In the genomic region with DNA sequence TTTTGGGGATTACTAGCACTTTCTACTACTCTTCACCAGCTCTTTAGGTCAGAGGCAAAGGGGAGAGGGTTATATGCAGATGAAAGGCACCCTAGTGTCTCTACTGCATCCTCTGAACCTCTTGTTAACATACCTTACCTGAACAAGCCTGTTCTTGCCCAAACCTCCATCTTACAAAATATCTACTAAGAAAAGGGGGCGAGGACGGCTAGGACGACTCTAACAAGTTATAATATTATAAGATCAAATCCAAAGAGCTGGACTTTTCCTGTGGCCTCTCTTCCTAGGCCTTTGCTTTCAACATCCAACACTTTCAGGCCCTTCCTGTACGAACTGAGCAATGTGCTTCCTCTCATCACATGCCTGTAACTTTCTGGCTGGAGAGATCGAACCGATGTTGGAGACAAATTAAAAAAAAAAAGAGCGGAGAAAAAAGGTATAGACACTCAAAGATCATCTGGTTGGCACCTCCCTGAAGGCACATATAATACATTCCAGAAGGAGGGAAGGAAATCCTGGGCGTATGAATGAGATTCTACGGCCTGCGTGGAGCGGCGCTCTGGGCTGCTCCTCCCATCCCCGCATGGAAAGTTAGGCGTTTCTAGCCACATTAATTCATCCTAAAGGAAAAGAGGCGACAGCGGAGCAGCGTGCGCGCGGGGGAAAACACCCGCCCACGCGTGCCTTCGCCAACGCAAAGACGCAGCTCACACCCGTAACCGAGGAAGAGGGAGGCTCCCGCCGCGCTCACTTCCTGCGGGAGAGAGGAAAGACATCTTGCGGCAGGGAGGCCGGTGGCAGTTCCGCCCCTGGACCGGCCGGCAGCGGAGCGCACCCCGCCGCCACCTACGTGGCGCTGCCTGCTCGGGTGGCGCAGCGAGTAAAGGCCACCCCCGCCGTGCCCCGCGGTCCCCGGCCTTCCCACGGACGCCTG, we compare ENCODE assay signal across 9 cellular contexts. TPM values are rescaled to one million over a fixed set of nuclear protein-coding genes. Genes with fewer than 3 reads are reported as not detected.
A peak's percentile ranks its signal among the peaks of the same experiment; 100 is the strongest.
DNase-seq lines count a peak whose midpoint lies in the region; ATAC-seq lines count a peak whose summit lies in the region.
"Had no signal": no experiment of that assay in that cellular context is flagged by ENCODE, and none has a peak within 500 bp of the region (broad histone marks: within the 10 kb centered on the region; RNA-seq: fewer than 3 reads in every experiment).

No MANE protein-coding gene starts in this region.

- peak; percentile 52 for ATAC-seq in stimulated activated naive CD8-positive, alpha-beta T cell treated with anti-CD3 and anti-CD28 coated beads, Interleukin-15, Interleukin-2, amounts not matched to agents 100 U/mL and 50 U/mL, for 24 hours

- DNase-seq in GM03348 (ENCODE audit: low spot score), result peak; percentile 90
- DNase-seq in NCI-H446 treated with DMSO at 0.1 percent for 48 hours (lab: John Stamatoyannopoulos, UW), result peak; percentile 13
- DNase-seq in activated gamma-delta T cell (lab: John Stamatoyannopoulos, UW), result peak; percentile 17
- DNase-seq in fibroblast of the conjunctiva (ENCODE audit: low read depth), result peak; percentile 37
- peak; percentile 75 for DNase-seq in myocyte (ENCODE audit: low read depth)
- DNase-seq in stimulated activated naive CD8-positive, alpha-beta T cell treated with anti-CD3 and anti-CD28 coated beads, Interleukin-15, Interleukin-2, amounts not matched to agents 100 U/mL and 50 U/mL, for 24 hours, result peak; percentile 61
- DNase-seq in cerebellar nuclear complex (lab: John Stamatoyannopoulos, UW), result no peak
- DNase-seq in NCI-H2107 (lab: John Stamatoyannopoulos, UW), result no peak

RNA-seq across cellular contexts. Expression of a gene that starts 0.8 kb away (rescaled TPM):
- 12.3 and 13.3 TPM in 2 replicates for total RNA-seq in myocyte
- 4.6 TPM for polyA plus RNA-seq in myocyte (2012)
- total RNA-seq: T-helper 1 cell treated with Interleukin-12 subunit alpha and Interleukin-12 subunit beta and Interleukin-4 antibody, amounts not matched to agents 30 ng/mL and 1 ng/mL, for 36 hours had no signal

Comparison
In these comparisons a context has a peak if more than half of its experiments do, and no peak if none do; other contexts are left out.
1. DNase-seq: peak in GM03348 (single experiment), NCI-H446 treated with DMSO at 0.1 percent for 48 hours (single experiment), activated gamma-delta T cell (single experiment), fibroblast of the conjunctiva (single experiment), myocyte (single experiment) and stimulated activated naive CD8-positive, alpha-beta T cell treated with anti-CD3 and anti-CD28 coated beads, Interleukin-15, Interleukin-2, amounts not matched to agents 100 U/mL and 50 U/mL, for 24 hours (single experiment); none in cerebellar nuclear complex (0 of 2) and NCI-H2107 (single experiment).